Comparison of ENCODE assay signal across 1 cellular context in genomic region chr12:46982629-46983392, GRCh38.
TF ChIP-seq lines count a peak whose summit lies in the region.

No MANE protein-coding gene starts in this region.

TF ChIP-seq in SK-N-SH treated with all-trans-retinoic acid at 6 μM for 48 hours, 23 proteins besides CTCF, POLR2A, EP300 and RAD21 (continued from another document):
- TF ChIP-seq, protein P1, sequence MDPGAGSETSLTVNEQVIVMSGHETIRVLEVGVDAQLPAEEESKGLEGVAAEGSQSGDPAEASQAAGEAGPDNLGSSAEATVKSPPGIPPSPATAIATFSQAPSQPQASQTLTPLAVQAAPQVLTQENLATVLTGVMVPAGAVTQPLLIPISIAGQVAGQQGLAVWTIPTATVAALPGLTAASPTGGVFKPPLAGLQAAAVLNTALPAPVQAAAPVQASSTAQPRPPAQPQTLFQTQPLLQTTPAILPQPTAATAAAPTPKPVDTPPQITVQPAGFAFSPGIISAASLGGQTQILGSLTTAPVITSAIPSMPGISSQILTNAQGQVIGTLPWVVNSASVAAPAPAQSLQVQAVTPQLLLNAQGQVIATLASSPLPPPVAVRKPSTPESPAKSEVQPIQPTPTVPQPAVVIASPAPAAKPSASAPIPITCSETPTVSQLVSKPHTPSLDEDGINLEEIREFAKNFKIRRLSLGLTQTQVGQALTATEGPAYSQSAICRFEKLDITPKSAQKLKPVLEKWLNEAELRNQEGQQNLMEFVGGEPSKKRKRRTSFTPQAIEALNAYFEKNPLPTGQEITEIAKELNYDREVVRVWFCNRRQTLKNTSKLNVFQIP (CRISPR knock-in tag; IDR thresholded peaks at IDR 0.05; ENCODE audit: borderline replicate concordance, low read depth) = no peak
- TF ChIP-seq ESRRG (CRISPR knock-in tag; IDR thresholded peaks at IDR 0.05) = no peak
- no peak for TF ChIP-seq ZNF565 (CRISPR knock-in tag; conservative IDR thresholded peaks at IDR 0.05; ENCODE audit: low read depth)
- TF ChIP-seq ARNTL (CRISPR knock-in tag; IDR thresholded peaks at IDR 0.05; ENCODE audit: borderline replicate concordance, low read depth) = no peak
- TF ChIP-seq OSR1 (CRISPR knock-in tag; IDR thresholded peaks at IDR 0.05) = no peak
TF ChIP-seq in SK-N-SH treated with all-trans-retinoic acid at 6 μM for 48 hours: peak in this region for 0.
